1 cellular context compared by ENCODE assay signal in the genomic region with DNA sequence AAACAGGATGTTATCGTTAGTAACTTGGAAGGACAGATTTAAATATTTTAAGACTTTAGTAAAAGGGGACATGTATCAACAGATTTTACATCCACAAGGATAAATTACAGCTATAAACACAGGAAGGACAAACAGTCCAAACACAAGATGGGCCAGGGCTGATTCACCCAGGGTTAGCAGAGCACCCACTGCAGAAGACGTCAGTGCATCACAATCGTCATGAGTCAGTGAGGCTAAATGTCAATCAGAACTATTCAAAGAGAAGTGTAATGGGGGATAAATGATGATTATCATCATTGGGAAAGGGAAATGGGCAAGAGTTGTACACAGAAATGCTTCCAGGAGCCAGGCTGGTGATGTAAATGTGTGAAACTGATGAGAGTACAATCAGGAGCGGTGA.
TF ChIP-seq lines count a peak whose summit lies in the region.

No MANE protein-coding gene starts in this region.

TF ChIP-seq in HepG2, 621 proteins besides CTCF, POLR2A, EP300 and RAD21:
- TF ChIP-seq SMAD1 (CRISPR knock-in tag; IDR thresholded peaks at IDR 0.05; ENCODE audit: borderline replicate concordance, low read depth) (no peak), NFKBIZ (CRISPR knock-in tag; IDR thresholded peaks at IDR 0.05) (no peak), ZFP1 (CRISPR knock-in tag; IDR thresholded peaks at IDR 0.05) (no peak), CHCHD3 (CRISPR knock-in tag; IDR thresholded peaks at IDR 0.05) (no peak), MLX (CRISPR knock-in tag; IDR thresholded peaks at IDR 0.05) (no peak), AGO2 (optimal IDR thresholded peaks at IDR 0.05; ENCODE audit: low read depth, low read length) (no peak), ZNF607 (CRISPR knock-in tag; IDR thresholded peaks at IDR 0.05; ENCODE audit: borderline replicate concordance) (no peak), ZNF75D (CRISPR knock-in tag; IDR thresholded peaks at IDR 0.05; ENCODE audit: borderline replicate concordance) (no peak), ZNF619 (CRISPR knock-in tag; IDR thresholded peaks at IDR 0.05) (no peak)
- TF ChIP-seq, protein P1, sequence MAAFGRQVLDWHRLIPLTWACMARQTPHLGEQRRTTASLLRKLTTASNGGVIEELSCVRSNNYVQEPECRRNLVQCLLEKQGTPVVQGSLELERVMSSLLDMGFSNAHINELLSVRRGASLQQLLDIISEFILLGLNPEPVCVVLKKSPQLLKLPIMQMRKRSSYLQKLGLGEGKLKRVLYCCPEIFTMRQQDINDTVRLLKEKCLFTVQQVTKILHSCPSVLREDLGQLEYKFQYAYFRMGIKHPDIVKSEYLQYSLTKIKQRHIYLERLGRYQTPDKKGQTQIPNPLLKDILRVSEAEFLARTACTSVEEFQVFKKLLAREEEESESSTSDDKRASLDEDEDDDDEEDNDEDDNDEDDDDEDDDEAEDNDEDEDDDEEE (CRISPR knock-in tag; IDR thresholded peaks at IDR 0.05), result no peak
